ENCODE assay signal across 21 cellular contexts in the genomic region with DNA sequence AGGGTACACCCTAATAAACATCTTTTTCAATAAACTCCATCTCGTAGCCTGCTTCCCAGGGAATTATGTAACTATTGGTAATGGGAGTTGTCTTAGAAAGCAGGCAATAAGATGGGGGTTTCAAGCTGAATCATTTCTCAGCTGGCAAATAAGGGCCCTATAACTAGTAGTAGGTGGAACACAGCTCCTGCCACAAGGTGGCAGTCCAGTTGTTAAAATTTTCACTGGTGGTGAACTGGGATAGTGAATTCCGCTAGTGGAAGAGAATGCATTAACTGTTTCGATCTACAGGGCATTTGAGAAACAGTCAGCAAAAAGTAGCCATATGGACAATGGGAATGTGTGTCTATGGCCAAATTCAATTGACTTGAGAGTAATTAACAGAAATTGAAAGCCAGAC. TPM values are rescaled to one million over a fixed set of nuclear protein-coding genes. Genes with fewer than 3 reads are reported as not detected.
DNase-seq lines count a peak whose midpoint lies in the region; TF ChIP-seq lines count a peak whose summit lies in the region.
"Had no signal": no experiment of that assay in that cellular context is flagged by ENCODE, and none has a peak within 500 bp of the region (broad histone marks: within the 10 kb centered on the region; RNA-seq: fewer than 3 reads in every experiment).

No MANE protein-coding gene starts in this region.

- H3K4me3 ChIP-seq in A673 (ENCODE audit: low read depth, low read length, poor library complexity, severe bottlenecking), result no peak overlapping the region
- H3K4me3 ChIP-seq in DOHH2 (ENCODE audit: low read length), result no peak overlapping the region
- no peak overlapping the region for H3K4me3 ChIP-seq in OCI-LY1 (ENCODE audit: low read depth, low read length, poor library complexity, severe bottlenecking)
- H3K4me3 ChIP-seq in endodermal cell (ENCODE audit: low read length), result no peak overlapping the region
- H3K4me3 ChIP-seq: left lung, thoracic aorta had no signal

- peak; percentile 7 for DNase-seq in A673 (ENCODE audit: low spot score)
- DNase-seq in endodermal cell, result peak; percentile 66
- no peak for DNase-seq in NCI-H128 (lab: John Stamatoyannopoulos, UW; ENCODE audit: unreplicated experiment)
- DNase-seq in superior temporal gyrus (ENCODE audit: extremely low spot score), result no peak
- no peak for DNase-seq in activated CD4-positive, alpha-beta T cell treated with anti-CD3 and anti-CD28 coated beads for 1 hour
- DNase-seq: activated CD4-positive, alpha-beta T cell treated with anti-CD3 and anti-CD28 coated beads, Interleukin-2, amount 50 U/mL, for 48 hours; activated effector memory CD4-positive, alpha-beta T cell treated with anti-CD3 and anti-CD28 coated beads, Interleukin-2, amount 50 U/mL, for 16 hours; CD4-positive, alpha-beta memory T cell; left lung; midbrain; NCI-H146; NCI-H226; nephron progenitor cell; Right ventricle myocardium superior had no signal

- no peaks in the 10 kb centered on the region for H3K79me2 ChIP-seq in DOHH2 (ENCODE audit: control insufficient read depth, low read length)
- no peaks in the 10 kb centered on the region for H3K79me2 ChIP-seq in OCI-LY1 (ENCODE audit: insufficient read depth, low read length)

- H3K36me3 ChIP-seq in A673 (ENCODE audit: insufficient read depth, low read length, poor library complexity, severe bottlenecking) (no peaks in the 10 kb centered on the region), DOHH2 (ENCODE audit: control insufficient read depth, low read length) (no peaks in the 10 kb centered on the region), OCI-LY1 (ENCODE audit: insufficient read depth, low read length) (no peaks in the 10 kb centered on the region), endodermal cell (ENCODE audit: control insufficient read depth, insufficient read depth, low read length) (no peaks in the 10 kb centered on the region)
- H3K36me3 ChIP-seq: thoracic aorta had no signal

- intact Hi-C loops in A673 (cut with micrococcal nuclease; ENCODE audit: unreplicated experiment), result no loop called here

- H3F3A ChIP-seq in DOHH2 (ENCODE audit: control insufficient read depth, insufficient read depth), result no peaks in the 10 kb centered on the region
- no peaks in the 10 kb centered on the region for H3F3A ChIP-seq in OCI-LY1 (ENCODE audit: insufficient read depth, low read length)

- H3K27me3 ChIP-seq in A673 (replicated peaks; ENCODE audit: insufficient read depth, low read depth, low read length, poor library complexity), result no peaks in the 10 kb centered on the region
- H3K27me3 ChIP-seq in DOHH2 (ENCODE audit: control insufficient read depth, low read length), result no peaks in the 10 kb centered on the region
- H3K27me3 ChIP-seq in OCI-LY1 (ENCODE audit: insufficient read depth, low read length), result no peaks in the 10 kb centered on the region
- no peaks in the 10 kb centered on the region for H3K27me3 ChIP-seq in endodermal cell (ENCODE audit: control insufficient read depth, insufficient read depth, low read length, poor library complexity, severe bottlenecking)
- H3K27me3 ChIP-seq: left lung had no signal

- no peak overlapping the region for H3K27ac Mint-ChIP-seq in endodermal cell
- H3K27ac Mint-ChIP-seq: brain; CD4-positive, alpha-beta memory T cell; nephron progenitor cell; progenitor cell of endocrine pancreas had no signal

- H3K4me2 ChIP-seq in DOHH2 (ENCODE audit: low read length) (no peak overlapping the region), OCI-LY1 (ENCODE audit: low read length) (no peak overlapping the region)

- H3K4me3 Mint-ChIP-seq in endodermal cell, result no peak overlapping the region
- H3K4me3 Mint-ChIP-seq: brain, nephron progenitor cell had no signal

- TF ChIP-seq CTCF in A673 (conservative IDR thresholded peaks at IDR 0.05; ENCODE audit: low read depth, low read length) (0 out of 2 replicates have a peak, but pooled peaks have one; percentile 26), DOHH2 (IDR thresholded peaks at IDR 0.05; ENCODE audit: low read depth, low read length, poor library complexity, severe bottlenecking) (peak; percentile 60), OCI-LY1 (IDR thresholded peaks at IDR 0.05; ENCODE audit: low read length) (peak; percentile 45; the same call in 1 of the 2 replicates), endodermal cell (conservative IDR thresholded peaks at IDR 0.05) (peak; percentile 69)

- H2AFZ ChIP-seq in OCI-LY1 (ENCODE audit: low read length), result no peak overlapping the region

- CTCF ChIA-PET in A673 (lab: Charles Lee), result no interaction called here

- no TSS peak for BruUV-seq in A673 (replicated peaks; lab: Mats Ljungman, UMichigan)

- no peaks in the 10 kb centered on the region for H3K27me3 Mint-ChIP-seq in endodermal cell (ENCODE audit: insufficient read depth)
- H3K27me3 Mint-ChIP-seq: brain; CD4-positive, alpha-beta memory T cell; progenitor cell of endocrine pancreas had no signal

- peaks cover 11% of the 10 kb centered on the region for H3K36me3 Mint-ChIP-seq in endodermal cell (ENCODE audit: low read depth)

- H3K9me2 ChIP-seq in DOHH2 (replicated peaks; ENCODE audit: control insufficient read depth, low read length) (no peaks in the 10 kb centered on the region), OCI-LY1 (ENCODE audit: low read depth, low read length) (no peaks in the 10 kb centered on the region)

- WGBS in endodermal cell (ENCODE audit: insufficient coverage in 1 of 2, insufficient read length in 1 of 2), 2 experiments, result 82 to 93% methylated on average over 2 to 3 of the region's 3 CpGs

- H3K27ac ChIP-seq in A673 (ENCODE audit: low read depth, low read length, poor library complexity, severe bottlenecking) (no peak overlapping the region), DOHH2 (ENCODE audit: low read depth, low read length) (no peak overlapping the region), OCI-LY1 (ENCODE audit: low read depth, low read length, poor library complexity, severe bottlenecking) (no peak overlapping the region), endodermal cell (ENCODE audit: low read depth, low read length) (no peak overlapping the region)
- H3K27ac ChIP-seq: left lung, thoracic aorta had no signal

- no peaks in the 10 kb centered on the region for H4K20me1 ChIP-seq in DOHH2 (ENCODE audit: control insufficient read depth, insufficient read depth, low read depth, low read length)
- H4K20me1 ChIP-seq in OCI-LY1 (ENCODE audit: insufficient read depth, low read length), result no peaks in the 10 kb centered on the region

- H3K9me3 Mint-ChIP-seq in endodermal cell, result peaks cover 54% of the 10 kb centered on the region

- no peak overlapping the region for H3K9ac ChIP-seq in OCI-LY1 (ENCODE audit: low read length)
- no peak overlapping the region for H3K9ac ChIP-seq in endodermal cell (ENCODE audit: extremely low read depth, low read length, poor library complexity, severe bottlenecking)

- H3K9me3 ChIP-seq in A673 (ENCODE audit: low read depth, low read length, poor library complexity, severe bottlenecking) (peaks cover 26% of the 10 kb centered on the region), DOHH2 (ENCODE audit: control insufficient read depth, insufficient read depth, low read length) (peaks cover 9% of the 10 kb centered on the region; the same call in 1 of the 2 replicates), OCI-LY1 (ENCODE audit: low read length) (peaks cover 15% of the 10 kb centered on the region; the same call in 1 of the 2 replicates), endodermal cell (ENCODE audit: control insufficient read depth, low read length) (peaks cover 50% of the 10 kb centered on the region)

- POLR2A ChIA-PET in A673 (lab: Charles Lee; ENCODE audit: low non-redundant PET), result interaction anchor here (0.6 kb wide), 1 partner anchor 365 kb away, joined by 3 read pairs; no protein-coding TSS in a partner anchor

- H3K4me1 ChIP-seq in A673 (ENCODE audit: insufficient read depth, low read length, poor library complexity, severe bottlenecking), result no peaks in the 10 kb centered on the region
- H3K4me1 ChIP-seq in DOHH2 (ENCODE audit: control insufficient read depth, low read length), result no peaks in the 10 kb centered on the region
- H3K4me1 ChIP-seq in OCI-LY1 (ENCODE audit: insufficient read depth, low read length, severe bottlenecking), result no peaks in the 10 kb centered on the region
- H3K4me1 ChIP-seq in endodermal cell (ENCODE audit: control insufficient read depth, insufficient read depth, low read length), result no peaks in the 10 kb centered on the region
- H3K4me1 ChIP-seq: left lung had no signal

- no peaks in the 10 kb centered on the region for H3K4me1 Mint-ChIP-seq in endodermal cell
- H3K4me1 Mint-ChIP-seq: brain; CD4-positive, alpha-beta memory T cell; nephron progenitor cell had no signal

RNA-seq across cellular contexts. Expression of a gene that starts 27.7 kb away (rescaled TPM):
- 1.2 and 2.3 TPM in 2 replicates for total RNA-seq in A673 (2021)
- total RNA-seq in endodermal cell, result 1 to 10 TPM; 3.7 to 9.8 TPM
- 1.3 TPM for polyA plus RNA-seq in endodermal cell (2013, experiment 1 of 2)
- 1.3 TPM for polyA plus RNA-seq in endodermal cell (2013, experiment 2 of 2)
- total RNA-seq: T-helper 1 cell treated with Interleukin-12 subunit alpha and Interleukin-12 subunit beta and Interleukin-4 antibody, amounts not matched to agents 30 ng/mL and 1 ng/mL, for 36 hours had no signal
- polyA plus RNA-seq: CD4-positive, alpha-beta memory T cell had no signal

RNA-seq across cellular contexts. Expression of a gene that starts 30.9 kb away (rescaled TPM):
- total RNA-seq in A673 (2021), result 0.88 and 1.0 TPM in 2 replicates
- total RNA-seq in endodermal cell, result under 1 TPM; 0.55 to 0.68 TPM
- polyA plus RNA-seq in endodermal cell (2013, experiment 1 of 2), result not detected
- polyA plus RNA-seq in endodermal cell (2013, experiment 2 of 2), result not detected
- polyA plus RNA-seq: CD4-positive, alpha-beta memory T cell; fibroblast of lung had no signal

RNA-seq across cellular contexts. Expression of a gene that starts 47.7 kb away (rescaled TPM):
- total RNA-seq in A673 (2021) (73.4 and 78.3 TPM in 2 replicates), endodermal cell (10 to 100 TPM; 85.4 to 99.0 TPM)
- polyA plus RNA-seq in endodermal cell (2013, experiment 1 of 2), result 142 TPM
- 156 TPM for polyA plus RNA-seq in endodermal cell (2013, experiment 2 of 2)

RNA-seq across cellular contexts. Expression of a gene that starts 49.8 kb away (rescaled TPM):
- total RNA-seq in A673 (2021) (6.9 and 7.4 TPM in 2 replicates), endodermal cell (1 to 10 TPM; 2.6 to 2.8 TPM)
- polyA plus RNA-seq in endodermal cell (2013, experiment 1 of 2), result 6.2 TPM
- 7.4 TPM for polyA plus RNA-seq in endodermal cell (2013, experiment 2 of 2)
- total RNA-seq: T-helper 1 cell treated with Interleukin-12 subunit alpha and Interleukin-12 subunit beta and Interleukin-4 antibody, amounts not matched to agents 30 ng/mL and 1 ng/mL, for 36 hours had no signal
- polyA plus RNA-seq: CD4-positive, alpha-beta memory T cell had no signal

RNA-seq across cellular contexts. Expression of a gene that starts 57.4 kb away (rescaled TPM):
- total RNA-seq in A673 (2021) (2.2 and 2.3 TPM in 2 replicates), endodermal cell (1 to 10 TPM in 1 of 2 donors, under 1 TPM in 1; 0.38 to 2.2 TPM)
- 0.28 TPM for polyA plus RNA-seq in endodermal cell (2013, experiment 1 of 2)
- 0.37 TPM for polyA plus RNA-seq in endodermal cell (2013, experiment 2 of 2)
- polyA plus RNA-seq: CD4-positive, alpha-beta memory T cell had no signal

Comparison
In these comparisons a context has a peak if more than half of its experiments do, and no peak if none do; other contexts are left out.
1. DNase-seq: peak in A673 (single experiment) and endodermal cell (single experiment); none in NCI-H128 (single experiment), superior temporal gyrus (single experiment) and activated CD4-positive, alpha-beta T cell treated with anti-CD3 and anti-CD28 coated beads for 1 hour (single experiment).
2. Peak in every context shown above with its lines, with median percentiles within 50 percentile points of each other: CTCF ChIP-seq.